Comparison of ENCODE assay signal across 7 cellular contexts in the genomic region with DNA sequence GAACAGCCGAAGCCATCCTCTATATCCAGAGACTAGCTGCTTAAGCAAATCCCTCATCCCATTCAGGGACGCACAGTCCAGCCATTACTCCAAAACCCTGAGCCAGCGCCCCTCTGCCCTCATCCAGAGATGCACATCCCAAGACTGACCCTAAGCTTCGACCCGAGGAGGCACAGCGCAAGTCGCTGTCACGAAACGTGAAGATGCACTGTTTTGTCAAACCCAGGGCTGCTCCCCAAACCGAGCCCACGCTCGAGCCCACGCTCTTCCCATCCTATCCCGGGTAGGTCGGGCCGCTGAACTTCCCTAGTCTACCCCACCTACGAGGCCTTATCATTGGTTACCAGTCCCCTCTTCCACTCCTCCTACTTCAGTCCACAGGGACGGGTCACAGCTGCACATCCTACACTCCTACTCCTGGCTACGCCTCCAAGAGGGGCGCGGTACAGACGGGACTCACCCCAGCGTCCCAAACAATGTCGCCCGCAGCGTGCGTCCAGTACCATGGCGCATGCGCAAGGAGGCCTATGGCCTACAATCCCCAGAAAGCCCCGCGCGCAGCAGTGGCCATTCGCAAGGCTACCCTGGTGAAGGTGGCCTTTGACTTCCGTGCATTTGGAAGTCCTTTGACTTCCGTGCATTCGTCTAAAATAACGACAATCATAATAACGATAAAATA. TPM values are rescaled to one million over a fixed set of nuclear protein-coding genes. Genes with fewer than 3 reads are reported as not detected.
DNase-seq lines count a peak whose midpoint lies in the region; ATAC-seq and TF ChIP-seq lines count a peak whose summit lies in the region.

A gene (minus strand): TSS at position 501 of the 679 bp plus-strand sequence. CDS start 4,395 bp downstream, outside the sequence.

- peaks cover 21% of the 10 kb centered on the region for H3K27me3 Mint-ChIP-seq in WTC11 (ENCODE audit: low read depth)

- H3K4me3 ChIP-seq in colonic mucosa = peak within 1 kb of the TSS; percentile 53

- no peaks in the 10 kb centered on the region for H3K36me3 ChIP-seq in colonic mucosa

- no peaks in the 10 kb centered on the region for H3K9me3 ChIP-seq in colonic mucosa

- ATAC-seq in GM21786 (IDR thresholded peaks at IDR 0.05; ENCODE audit: unreplicated experiment) (peak; percentile 66), WTC11 (peak; percentile 100)

- TF ChIP-seq CTCF in WTC11 (IDR thresholded peaks at IDR 0.05) = no peak
- no peak for TF ChIP-seq CTCF in colonic mucosa (IDR thresholded peaks at IDR 0.05)

- CTCF ChIA-PET in WTC11 (lab: Charles Lee) = no interaction called here

- H3K27me3 ChIP-seq in colonic mucosa = no peaks in the 10 kb centered on the region

- peak within 1 kb of the TSS; percentile 52; the same call in 1 of the 2 replicates for H3K27ac Mint-ChIP-seq in WTC11

- peak within 1 kb of the TSS; percentile 90 for H3K4me3 Mint-ChIP-seq in WTC11

- peaks cover 44% of the 10 kb centered on the region for H3K36me3 Mint-ChIP-seq in WTC11

- intact Hi-C loops in colonic mucosa (cut with DNase I) = no loop called here

- no peaks in the 10 kb centered on the region for H3K4me1 Mint-ChIP-seq in WTC11

- DNase-seq in WTC11 (ENCODE audit: low spot score) (peak; percentile 93), colonic mucosa (peak; percentile 93), left kidney (ENCODE audit: low read depth, low spot score) (peak; percentile 99), NCI-H1105 treated with DMSO at 0.1 percent for 48 hours (lab: John Stamatoyannopoulos, UW) (no peak), substantia nigra (lab: John Stamatoyannopoulos, UW) (no peak)
- peak; percentile 23 to 61 (median 46) for DNase-seq in stimulated activated CD4-positive, alpha-beta T cell treated with anti-CD3 and anti-CD28 coated beads, Interleukin-1b, Interleukin-23, amount 100 ng/mL, for 24 hours (ENCODE audit: low read depth in 4 of 4, low spot score in 1 of 4)

- no peaks in the 10 kb centered on the region for H3K4me1 ChIP-seq in colonic mucosa

- H3K27ac ChIP-seq in colonic mucosa (no peak within 1 kb of the TSS), substantia nigra (ENCODE audit: low read depth, low read length, poor library complexity, severe bottlenecking) (no peak within 1 kb of the TSS)

- H3K9ac ChIP-seq in colonic mucosa (ENCODE audit: low read depth in 2 of 2, low read length in 2 of 2) = peak within 1 kb of the TSS in 1 of 2 donors; percentile 19

- POLR2A ChIA-PET in WTC11 (lab: Charles Lee) = no interaction called here

- peaks cover 67% of the 10 kb centered on the region for H3K9me3 Mint-ChIP-seq in WTC11

TF ChIP-seq in WTC11, 78 proteins besides CTCF, POLR2A, EP300 and RAD21:
- TF ChIP-seq KAT7 (CRISPR knock-in tag; IDR thresholded peaks at IDR 0.05; ENCODE audit: borderline replicate concordance) (no peak), ELF4 (CRISPR knock-in tag; IDR thresholded peaks at IDR 0.05; ENCODE audit: low read depth) (no peak), ZNF671 (CRISPR knock-in tag; IDR thresholded peaks at IDR 0.05) (no peak), SOX15 (CRISPR knock-in tag; IDR thresholded peaks at IDR 0.05) (no peak), NFYB (CRISPR knock-in tag; conservative IDR thresholded peaks at IDR 0.05; ENCODE audit: low read depth) (no peak), NR1H2 (CRISPR knock-in tag; IDR thresholded peaks at IDR 0.05) (no peak), EMX1 (CRISPR knock-in tag; IDR thresholded peaks at IDR 0.05) (no peak), ZNF121 (CRISPR knock-in tag; IDR thresholded peaks at IDR 0.05) (no peak), NFATC4 (CRISPR knock-in tag; IDR thresholded peaks at IDR 0.05) (no peak), NR3C1 (CRISPR knock-in tag; conservative IDR thresholded peaks at IDR 0.05; ENCODE audit: low read depth) (no peak), FOXK1 (CRISPR knock-in tag; IDR thresholded peaks at IDR 0.05) (0 out of 2 replicates have a peak, but pooled peaks have one; percentile 38), NFE2L1 (CRISPR knock-in tag; IDR thresholded peaks at IDR 0.05) (no peak)
- TF ChIP-seq, protein P1, sequence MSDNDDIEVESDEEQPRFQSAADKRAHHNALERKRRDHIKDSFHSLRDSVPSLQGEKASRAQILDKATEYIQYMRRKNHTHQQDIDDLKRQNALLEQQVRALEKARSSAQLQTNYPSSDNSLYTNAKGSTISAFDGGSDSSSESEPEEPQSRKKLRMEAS (CRISPR knock-in tag; IDR thresholded peaks at IDR 0.05) = peak; percentile 30; the same call in 1 of the 2 replicates
- TF ChIP-seq, protein P2, sequence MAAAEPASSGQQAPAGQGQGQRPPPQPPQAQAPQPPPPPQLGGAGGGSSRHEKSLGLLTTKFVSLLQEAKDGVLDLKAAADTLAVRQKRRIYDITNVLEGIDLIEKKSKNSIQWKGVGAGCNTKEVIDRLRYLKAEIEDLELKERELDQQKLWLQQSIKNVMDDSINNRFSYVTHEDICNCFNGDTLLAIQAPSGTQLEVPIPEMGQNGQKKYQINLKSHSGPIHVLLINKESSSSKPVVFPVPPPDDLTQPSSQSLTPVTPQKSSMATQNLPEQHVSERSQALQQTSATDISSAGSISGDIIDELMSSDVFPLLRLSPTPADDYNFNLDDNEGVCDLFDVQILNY (CRISPR knock-in tag; IDR thresholded peaks at IDR 0.05) = no peak
- TF ChIP-seq, protein P3, sequence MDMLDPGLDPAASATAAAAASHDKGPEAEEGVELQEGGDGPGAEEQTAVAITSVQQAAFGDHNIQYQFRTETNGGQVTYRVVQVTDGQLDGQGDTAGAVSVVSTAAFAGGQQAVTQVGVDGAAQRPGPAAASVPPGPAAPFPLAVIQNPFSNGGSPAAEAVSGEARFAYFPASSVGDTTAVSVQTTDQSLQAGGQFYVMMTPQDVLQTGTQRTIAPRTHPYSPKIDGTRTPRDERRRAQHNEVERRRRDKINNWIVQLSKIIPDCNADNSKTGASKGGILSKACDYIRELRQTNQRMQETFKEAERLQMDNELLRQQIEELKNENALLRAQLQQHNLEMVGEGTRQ (CRISPR knock-in tag; IDR thresholded peaks at IDR 0.05) = no peak
- TF ChIP-seq, protein P4, sequence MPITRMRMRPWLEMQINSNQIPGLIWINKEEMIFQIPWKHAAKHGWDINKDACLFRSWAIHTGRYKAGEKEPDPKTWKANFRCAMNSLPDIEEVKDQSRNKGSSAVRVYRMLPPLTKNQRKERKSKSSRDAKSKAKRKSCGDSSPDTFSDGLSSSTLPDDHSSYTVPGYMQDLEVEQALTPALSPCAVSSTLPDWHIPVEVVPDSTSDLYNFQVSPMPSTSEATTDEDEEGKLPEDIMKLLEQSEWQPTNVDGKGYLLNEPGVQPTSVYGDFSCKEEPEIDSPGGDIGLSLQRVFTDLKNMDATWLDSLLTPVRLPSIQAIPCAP (CRISPR knock-in tag; IDR thresholded peaks at IDR 0.05) = no peak

RNA-seq across cellular contexts. Expression of the gene that starts here (rescaled TPM):
- total RNA-seq in WTC11 (2021) (1.6 to 3.9 TPM (median 2.6 TPM) in 3 replicates), colonic mucosa (1 to 10 TPM; 1.4 to 1.9 TPM)

Comparison
In these comparisons a context has a peak if more than half of its experiments do, and no peak if none do; other contexts are left out.
1. DNase-seq: peak in WTC11 (single experiment), colonic mucosa (single experiment), left kidney (single experiment) and stimulated activated CD4-positive, alpha-beta T cell treated with anti-CD3 and anti-CD28 coated beads, Interleukin-1b, Interleukin-23, amount 100 ng/mL, for 24 hours (4 of 4); none in NCI-H1105 treated with DMSO at 0.1 percent for 48 hours (single experiment) and substantia nigra (0 of 49).